ENCODE assay signal across 8 cellular contexts in the genomic region with DNA sequence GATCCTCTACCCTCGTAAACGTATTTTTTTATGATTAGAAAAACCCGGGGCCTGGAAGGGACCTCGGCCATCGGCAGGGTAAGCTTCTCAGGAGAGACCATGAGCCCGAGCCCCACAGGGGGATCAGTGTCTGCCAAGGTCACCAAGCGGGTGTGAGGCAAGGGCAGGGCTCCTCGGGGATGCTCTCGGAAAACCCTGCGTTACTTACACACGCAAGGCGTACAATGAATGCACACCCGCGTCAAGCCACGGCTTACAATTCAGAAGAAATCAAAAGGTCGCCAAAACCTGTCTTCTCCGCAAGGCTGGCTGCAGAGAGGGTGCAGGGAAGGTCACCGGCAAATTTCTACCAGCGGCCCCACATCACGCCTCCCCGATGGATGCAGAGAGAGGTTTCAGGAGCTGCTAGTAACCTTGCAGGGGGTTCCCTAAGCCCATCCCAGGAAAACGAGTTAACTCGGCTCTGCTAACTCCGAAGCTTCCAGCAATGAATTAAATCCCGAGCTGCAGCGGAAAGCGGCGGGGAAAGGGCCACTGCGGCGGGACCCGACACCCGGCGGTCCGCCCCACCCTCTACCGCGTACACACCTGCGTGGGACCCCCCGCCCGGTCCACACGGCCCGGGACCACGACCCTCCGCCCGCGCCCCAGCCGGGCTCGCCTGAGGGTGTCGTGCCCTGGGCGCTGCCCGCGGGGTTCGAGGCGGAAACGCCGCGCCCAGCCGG. TPM values are rescaled to one million over a fixed set of nuclear protein-coding genes. Genes with fewer than 3 reads are reported as not detected.
DNase-seq lines count a peak whose midpoint lies in the region; ATAC-seq, FAIRE-seq and TF ChIP-seq lines count a peak whose summit lies in the region.

No MANE protein-coding gene starts in this region.

- no peak for TF ChIP-seq EP300 in K562 (IDR thresholded peaks at IDR 0.05; ENCODE audit: low read length)

- H3K27ac ChIP-seq in GM23248 (peak overlapping the region; percentile 78), K562 (ENCODE audit: extremely low read depth, low read depth, low read length) (no peak overlapping the region)

- DNase-seq in C1 segment of cervical spinal cord (lab: John Stamatoyannopoulos, UW) (peak in 12 of 14 donors; percentile 40 to 83 (median 66)), GM23248 (peak; percentile 53), K562 (ENCODE audit: extremely low read depth in 1 of 4, low spot score in 3 of 4) (peak in 1 of 4 experiments; percentile 17), left colon (peak; percentile 31 to 36), A172 (ENCODE audit: low spot score) (no peak)
- peak; percentile 44 for DNase-seq in stimulated activated CD4-positive, alpha-beta T cell treated with anti-CD3 and anti-CD28 coated beads, Interleukin-4, amount 100 ng/mL, for 24 hours

- no peaks in the 10 kb centered on the region for H3K9me3 ChIP-seq in GM23248 (ENCODE audit: low read depth)
- no peaks in the 10 kb centered on the region for H3K9me3 ChIP-seq in K562 (replicated peaks; ENCODE audit: control insufficient read depth, insufficient read depth, low read depth, low read length)

- intact Hi-C loops in K562 (cut with micrococcal nuclease) = loop anchor here (2.0 to 10.0 kb wide), 6 partner anchors 47 to 189 kb away; no protein-coding TSS in a partner anchor
- intact Hi-C loops in left colon (cut with DNase I, micrococcal nuclease) = loop anchor here in 1 of 2 donors (5.0 kb wide), 2 partner anchors 61 to 149 kb away; no protein-coding TSS in a partner anchor

- peak overlapping the region; percentile 84 for H3K4me3 Mint-ChIP-seq in T-helper 1 cell treated with Interleukin-12 subunit alpha and Interleukin-12 subunit beta and Interleukin-4 antibody, amounts not matched to agents 30 μg/mL and 1 μg/mL, for 36 hours

- CTCF ChIA-PET in K562 (lab: Yijun Ruan, JAX; ENCODE audit: low intra/inter-chr PET ratio) = interaction anchor here (0.7 to 1.7 kb wide), 3 partner anchors 60 to 191 kb away, joined by 3 to 17 read pairs (median 6); no protein-coding TSS in a partner anchor

- H3K4me2 ChIP-seq in GM23248 (ENCODE audit: unreplicated experiment) (peak overlapping the region; percentile 96), K562 (ENCODE audit: insufficient read depth, low read length) (peak overlapping the region; percentile 81)

- peaks cover 58% of the 10 kb centered on the region for H3K4me1 Mint-ChIP-seq in T-helper 1 cell treated with Interleukin-12 subunit alpha and Interleukin-12 subunit beta and Interleukin-4 antibody, amounts not matched to agents 30 μg/mL and 1 μg/mL, for 36 hours (ENCODE audit: low read depth)

- WGBS in GM23248 (ENCODE audit: low coverage in 1 of 2, low lambda C conversion rate in 2 of 2, missing lambda C conversion rate in 2 of 2), 2 experiments = 3 to 4% methylated on average over 36 to 49 of the region's 57 CpGs
- 11% methylated on average over 44 of the region's 57 CpGs for WGBS in K562 (ENCODE audit: insufficient coverage, low coverage, missing lambda C conversion rate)

- H3K9ac ChIP-seq in GM23248 (peak overlapping the region; percentile 79), K562 (ENCODE audit: insufficient read depth in 1 of 2, low read depth in 2 of 2, low read length in 2 of 2) (peak overlapping the region; percentile 59 to 90; a peak in 3 of 4 replicates)

- H3K79me2 ChIP-seq in GM23248 (ENCODE audit: insufficient read depth) = peaks cover 31% of the 10 kb centered on the region
- H3K79me2 ChIP-seq in K562 (ENCODE audit: control insufficient read depth, insufficient read depth, low read length) = 0 out of 3 replicates have a peak, but pooled peaks cover 10% of the 10 kb centered on the region

- FAIRE-seq in K562 (lab: Jason Lieb, UNC) = no peak

- H4K20me1 ChIP-seq in GM23248 (ENCODE audit: insufficient read depth) = no peaks in the 10 kb centered on the region
- no peaks in the 10 kb centered on the region for H4K20me1 ChIP-seq in K562 (replicated peaks; ENCODE audit: control insufficient read depth, insufficient read depth, low read length)

- H2AFZ ChIP-seq in GM23248 (peak overlapping the region; percentile 96), K562 (ENCODE audit: low read depth, low read length) (peak overlapping the region; percentile 76)

- H3K4me3 ChIP-seq in GM23248 (peak overlapping the region; percentile 85), K562 (peak overlapping the region; percentile 63)

- H3K27me3 Mint-ChIP-seq in T-helper 1 cell treated with Interleukin-12 subunit alpha and Interleukin-12 subunit beta and Interleukin-4 antibody, amounts not matched to agents 30 μg/mL and 1 μg/mL, for 36 hours (ENCODE audit: low read depth) = no peaks in the 10 kb centered on the region

- TF ChIP-seq CTCF in K562 (IDR thresholded peaks at IDR 0.05 in 2 of 3, conservative IDR thresholded peaks at IDR 0.05 in 1 of 3; ENCODE audit: insufficient read depth in 2 of 3, low read depth in 1 of 3, low read length in 3 of 3) = no peak

- H3K9me1 ChIP-seq in K562 (ENCODE audit: control insufficient read depth, insufficient read depth, low read length) = no peaks in the 10 kb centered on the region

- peaks cover 14% of the 10 kb centered on the region for H3K36me3 Mint-ChIP-seq in T-helper 1 cell treated with Interleukin-12 subunit alpha and Interleukin-12 subunit beta and Interleukin-4 antibody, amounts not matched to agents 30 μg/mL and 1 μg/mL, for 36 hours (ENCODE audit: low read depth)

- H3K36me3 ChIP-seq in GM23248 (ENCODE audit: low read depth) = no peaks in the 10 kb centered on the region
- H3K36me3 ChIP-seq in K562 (ENCODE audit: control insufficient read depth, insufficient read depth, low read length) = no peaks in the 10 kb centered on the region; the same call in 2 of the 3 replicates

- in situ Hi-C loops in GM23248 (cut with MboI) = loop anchor here (25.0 kb wide), 1 partner anchor 174 kb away; no protein-coding TSS in a partner anchor
- in situ Hi-C loops in K562 (cut with MboI) = no loop called here

- H3K27ac Mint-ChIP-seq in T-helper 1 cell treated with Interleukin-12 subunit alpha and Interleukin-12 subunit beta and Interleukin-4 antibody, amounts not matched to agents 30 μg/mL and 1 μg/mL, for 36 hours = peak overlapping the region; percentile 72

- H3K27me3 ChIP-seq in GM23248 (replicated peaks; ENCODE audit: insufficient read depth) (no peaks in the 10 kb centered on the region), K562 (ENCODE audit: control insufficient read depth in 2 of 2, insufficient read depth in 2 of 2, low read length in 2 of 2) (no peaks in the 10 kb centered on the region)

- BruUV-seq in K562 (replicated peaks; lab: Mats Ljungman, UMichigan) = no TSS peak

- no peak for TF ChIP-seq RAD21 in K562 (CRISPR knock-in tag; conservative IDR thresholded peaks at IDR 0.05 in 1 of 2, IDR thresholded peaks at IDR 0.05 in 1 of 2)

- H3K9me3 Mint-ChIP-seq in T-helper 1 cell treated with Interleukin-12 subunit alpha and Interleukin-12 subunit beta and Interleukin-4 antibody, amounts not matched to agents 30 μg/mL and 1 μg/mL, for 36 hours = peaks cover 2% of the 10 kb centered on the region

- POLR2A ChIA-PET in K562 (lab: Yijun Ruan, JAX) = interaction anchor here (0.7 to 1.4 kb wide), 6 partner anchors 9 to 265 kb away, joined by 3 to 4 read pairs (median 3); no protein-coding TSS in a partner anchor

- H3K9me2 ChIP-seq in GM23248 (ENCODE audit: insufficient read depth) = no peaks in the 10 kb centered on the region

- ATAC-seq in K562 (peak; percentile 1; the same call in 1 of the 3 replicates), left colon (peak; percentile 4), HG02970 (IDR thresholded peaks at IDR 0.05; ENCODE audit: low FRiP score, unreplicated experiment) (no peak)

- H3F3A ChIP-seq in GM23248 (ENCODE audit: insufficient read depth) = peaks cover 31% of the 10 kb centered on the region

- peaks cover 43% of the 10 kb centered on the region for H3K4me1 ChIP-seq in GM23248 (ENCODE audit: insufficient read depth)
- peaks cover 31 to 35% of the 10 kb centered on the region in 2 experiments; a peak in 4 of 5 replicates for H3K4me1 ChIP-seq in K562 (replicated peaks in 1 of 2; ENCODE audit: control insufficient read depth in 2 of 2, insufficient read depth in 2 of 2, low read length in 2 of 2)

- TF ChIP-seq POLR2A in K562 (conservative IDR thresholded peaks at IDR 0.05) = no peak

TF ChIP-seq in K562, 482 proteins besides CTCF, POLR2A, EP300 and RAD21 (continues in another document):
- TF ChIP-seq, protein P1, sequence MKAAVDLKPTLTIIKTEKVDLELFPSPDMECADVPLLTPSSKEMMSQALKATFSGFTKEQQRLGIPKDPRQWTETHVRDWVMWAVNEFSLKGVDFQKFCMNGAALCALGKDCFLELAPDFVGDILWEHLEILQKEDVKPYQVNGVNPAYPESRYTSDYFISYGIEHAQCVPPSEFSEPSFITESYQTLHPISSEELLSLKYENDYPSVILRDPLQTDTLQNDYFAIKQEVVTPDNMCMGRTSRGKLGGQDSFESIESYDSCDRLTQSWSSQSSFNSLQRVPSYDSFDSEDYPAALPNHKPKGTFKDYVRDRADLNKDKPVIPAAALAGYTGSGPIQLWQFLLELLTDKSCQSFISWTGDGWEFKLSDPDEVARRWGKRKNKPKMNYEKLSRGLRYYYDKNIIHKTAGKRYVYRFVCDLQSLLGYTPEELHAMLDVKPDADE (conservative IDR thresholded peaks at IDR 0.05; ENCODE audit: control insufficient read depth, low read depth, low read length) = 0 out of 2 replicates have a peak, but pooled peaks have one; percentile 7

RNA-seq across cellular contexts. Expression of a gene that starts 0.6 kb away (rescaled TPM):
- total RNA-seq in GM23248 (2014; rRNA removed; shearing (Covaris generic)) = 21.0 and 27.2 TPM in 2 replicates
- polyA plus RNA-seq in GM23248 (2016; fragmentation: Nextera tagmentation; extraction: Ambion mirVana) (16.4 and 18.7 TPM in 2 replicates), K562 (2011; rRNA removed) (7.9 and 10.0 TPM in 2 replicates), K562 (2014; fragmentation: Illumina TruSeq; extraction: Trizol) (3.5 and 4.1 TPM in 2 replicates), K562 (2014; fragmentation: Nextera tagmentation; extraction: Ambion mirVana) (1 to 10 TPM; 1.6 to 1.8 TPM), K562 (2014; rRNA removed) (3.1 and 4.4 TPM in 2 replicates)
- 39.5 and 67.1 TPM in 2 replicates for total RNA-seq in K562 (2011; cell fraction: chromatin; rRNA removed; ENCODE audit: low replicate concordance)
- total RNA-seq in K562 (2011; cell fraction: nucleolus; rRNA removed) = 22.7 and 28.6 TPM in 2 replicates
- 36.4 and 54.3 TPM in 2 replicates for total RNA-seq in K562 (2011; cell fraction: nucleoplasm; rRNA removed)
- total RNA-seq in K562 (2014; rRNA removed) (4.1 and 6.3 TPM in 2 replicates), K562 (2014; rRNA removed; fragmentation: Illumina TruSeq; extraction: Trizol) (4.4 and 4.9 TPM in 2 replicates), K562 (2015; rRNA removed; fragmentation: Illumina TruSeq; extraction: Trizol) (2.9 and 3.6 TPM in 2 replicates), K562 (2021) (4.0 and 4.2 TPM in 2 replicates), left colon (1 to 10 TPM; 2.9 to 8.7 TPM)
- 2.8 and 4.2 TPM in 2 replicates for polyA plus RNA-seq in K562 (2011; cell fraction: cytosol; rRNA removed)
- 7.7 and 8.6 TPM in 2 replicates for polyA plus RNA-seq in K562 (2011; cell fraction: nucleus; rRNA removed)
- polyA plus RNA-seq in K562 (2012) = 2.7 and 8.7 TPM in 2 replicates
- polyA minus RNA-seq in K562 (2011; rRNA and poly(A)+ RNA removed) = 11.3 and 14.3 TPM in 2 replicates
- polyA minus RNA-seq in K562 (2011; cell fraction: cytosol; rRNA and poly(A)+ RNA removed) = 2.3 and 3.1 TPM in 2 replicates
- polyA minus RNA-seq in K562 (2011; cell fraction: nucleus; rRNA and poly(A)+ RNA removed) = 6.5 and 12.1 TPM in 2 replicates
- total RNA-seq in A172 (2014; rRNA removed; shearing (Covaris generic)) = 18.7 and 30.0 TPM in 2 replicates
